16 cellular contexts compared by ENCODE assay signal in the genomic region with DNA sequence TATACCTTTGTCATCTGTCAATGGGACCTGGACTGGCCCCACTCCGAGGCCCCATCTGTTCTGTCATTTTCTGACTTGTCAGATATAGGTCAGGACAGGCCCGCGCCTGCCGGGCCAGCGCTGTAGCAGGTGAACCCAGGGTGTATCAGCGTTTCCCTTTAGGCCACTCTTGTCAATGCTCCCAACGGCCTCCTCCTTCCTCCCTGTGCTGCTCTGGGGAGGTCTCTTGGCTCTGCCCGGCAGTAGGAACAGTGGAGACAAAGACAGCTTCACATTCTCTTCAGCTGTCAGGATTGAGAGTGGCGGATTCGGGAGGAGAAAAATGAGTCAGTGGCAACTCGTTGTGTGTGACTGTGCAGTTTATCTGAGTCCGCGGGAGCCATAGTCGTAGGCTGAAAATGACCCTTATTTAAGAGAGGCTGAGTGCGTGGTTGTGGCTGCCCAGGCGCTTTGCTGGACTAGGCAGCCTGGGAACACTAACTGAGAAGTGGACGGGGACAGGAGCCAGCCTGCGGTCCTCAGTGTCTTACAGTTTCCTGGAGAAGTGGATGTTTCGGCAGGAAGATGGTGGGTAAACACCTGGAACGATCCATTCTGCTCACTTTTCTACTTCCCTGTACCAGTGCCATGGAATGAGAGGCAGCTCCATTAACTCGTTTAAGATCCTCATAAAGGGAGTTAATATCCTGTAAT.
DNase-seq lines count a peak whose midpoint lies in the region; ATAC-seq, FAIRE-seq and TF ChIP-seq lines count a peak whose summit lies in the region.
"Had no signal": no experiment of that assay in that cellular context is flagged by ENCODE, and none has a peak within 500 bp of the region (broad histone marks: within the 10 kb centered on the region; RNA-seq: fewer than 3 reads in every experiment).

No MANE protein-coding gene starts in this region.

- TF ChIP-seq POLR2A in K562 (conservative IDR thresholded peaks at IDR 0.05) (no peak), prostate gland (IDR thresholded peaks at IDR 0.05) (no peak)

- in situ Hi-C loops in K562 (cut with MboI): no loop called here

- POLR2A ChIA-PET in K562 (lab: Yijun Ruan, JAX): no interaction called here

- 30% methylated on average over 21 of the region's 21 CpGs for WGBS in K562 (ENCODE audit: insufficient coverage, low coverage, missing lambda C conversion rate)
- WGBS in prostate gland: 51% methylated on average over 21 of the region's 21 CpGs

- H3K27ac ChIP-seq in K562 (ENCODE audit: extremely low read depth, low read depth, low read length) (peak overlapping the region; percentile 5; the same call in 1 of the 3 replicates), prostate gland (no peak overlapping the region), colonic mucosa (no peak overlapping the region)

- peak overlapping the region; percentile 75 for H2AFZ ChIP-seq in K562 (ENCODE audit: low read depth, low read length)

- no peak for TF ChIP-seq EP300 in K562 (IDR thresholded peaks at IDR 0.05; ENCODE audit: low read length)

- DNase-seq in NCI-H2029 (lab: John Stamatoyannopoulos, UW) (peak; percentile 37), K562 (ENCODE audit: extremely low read depth in 1 of 4, low spot score in 3 of 4) (peak in 2 of 4 experiments; percentile 14 to 24), islet precursor cell (peak; percentile 72), putamen (ENCODE audit: low spot score) (peak; percentile 80), NOMO-1 treated with dmso at 0.1 percent for 144 hours (lab: John Stamatoyannopoulos, UW; ENCODE audit: unreplicated experiment) (no peak), prostate gland (ENCODE audit: low spot score) (no peak), NCI-H1417 treated with DMSO at 0.1 percent for 48 hours (lab: John Stamatoyannopoulos, UW) (no peak), colonic mucosa (no peak)
- DNase-seq: activated T-cell treated with anti-CD3 and anti-CD28 coated beads, Interleukin-2, amount 50 U/mL, for 48 hours; aorta; retina; stimulated activated CD4-positive, alpha-beta T cell treated with anti-CD3 and anti-CD28 coated beads, Interleukin-2, amount 100 ng/mL, for 48 hours; T-cell had no signal

- H3K4me1 ChIP-seq in K562 (replicated peaks in 1 of 2; ENCODE audit: control insufficient read depth in 2 of 2, insufficient read depth in 2 of 2, low read length in 2 of 2) (peaks cover 0 to 4% of the 10 kb centered on the region in 2 experiments; a peak in 2 of 5 replicates), prostate gland (replicated peaks) (no peaks in the 10 kb centered on the region), colonic mucosa (no peaks in the 10 kb centered on the region)

- H3K9me3 ChIP-seq in K562 (replicated peaks; ENCODE audit: control insufficient read depth, insufficient read depth, low read depth, low read length) (no peaks in the 10 kb centered on the region), prostate gland (no peaks in the 10 kb centered on the region), colonic mucosa (no peaks in the 10 kb centered on the region)

- no peak overlapping the region for H3K4me3 ChIP-seq in K562
- H3K4me3 ChIP-seq in prostate gland: no peak overlapping the region
- H3K4me3 ChIP-seq in colonic mucosa: no peak overlapping the region

- H3K36me3 ChIP-seq in K562 (ENCODE audit: control insufficient read depth, insufficient read depth, low read length): no peaks in the 10 kb centered on the region
- H3K36me3 ChIP-seq in prostate gland: no peaks in the 10 kb centered on the region
- H3K36me3 ChIP-seq in colonic mucosa: peaks cover 18% of the 10 kb centered on the region

- H3K27me3 ChIP-seq in K562 (ENCODE audit: control insufficient read depth in 2 of 2, insufficient read depth in 2 of 2, low read length in 2 of 2): no peaks in the 10 kb centered on the region
- H3K27me3 ChIP-seq in prostate gland (replicated peaks; ENCODE audit: insufficient read depth): peaks cover 3% of the 10 kb centered on the region
- no peaks in the 10 kb centered on the region for H3K27me3 ChIP-seq in colonic mucosa

- intact Hi-C loops in K562 (cut with micrococcal nuclease): no loop called here
- intact Hi-C loops in prostate gland (cut with DNase I): no loop called here
- intact Hi-C loops in colonic mucosa (cut with DNase I): loop anchor here (10.0 kb wide), 1 partner anchor 46 kb away; no protein-coding TSS in a partner anchor

- H3K79me2 ChIP-seq in K562 (ENCODE audit: control insufficient read depth, insufficient read depth, low read length): no peaks in the 10 kb centered on the region

- no peaks in the 10 kb centered on the region for H3K9me1 ChIP-seq in K562 (ENCODE audit: control insufficient read depth, insufficient read depth, low read length)

- no peak for TF ChIP-seq CTCF in K562 (IDR thresholded peaks at IDR 0.05 in 2 of 3, conservative IDR thresholded peaks at IDR 0.05 in 1 of 3; ENCODE audit: insufficient read depth in 2 of 3, low read depth in 1 of 3, low read length in 3 of 3)
- TF ChIP-seq CTCF in prostate gland (IDR thresholded peaks at IDR 0.05): no peak
- TF ChIP-seq CTCF in colonic mucosa (IDR thresholded peaks at IDR 0.05): no peak

- H3K9ac ChIP-seq in K562 (ENCODE audit: insufficient read depth in 1 of 2, low read depth in 2 of 2, low read length in 2 of 2): no peak overlapping the region; a peak in 1 of 4 replicates
- H3K9ac ChIP-seq in colonic mucosa (ENCODE audit: low read depth in 2 of 2, low read length in 2 of 2): no peak overlapping the region

- H3K4me2 ChIP-seq in K562 (ENCODE audit: insufficient read depth, low read length): peak overlapping the region; percentile 36

- BruUV-seq in K562 (replicated peaks; lab: Mats Ljungman, UMichigan): no TSS peak

- CTCF ChIA-PET in K562 (lab: Yijun Ruan, JAX; ENCODE audit: low intra/inter-chr PET ratio): no interaction called here

- TF ChIP-seq RAD21 in K562 (CRISPR knock-in tag; conservative IDR thresholded peaks at IDR 0.05 in 1 of 2, IDR thresholded peaks at IDR 0.05 in 1 of 2): no peak

- ATAC-seq in K562: peak; percentile 76
- ATAC-seq: T-cell had no signal

- H4K20me1 ChIP-seq in K562 (replicated peaks; ENCODE audit: control insufficient read depth, insufficient read depth, low read length): no peaks in the 10 kb centered on the region

- FAIRE-seq in K562 (lab: Jason Lieb, UNC): peak; percentile 54
- FAIRE-seq: endothelial cell of umbilical vein, G401.6, H1 had no signal

TF ChIP-seq in K562, 482 proteins besides CTCF, POLR2A, EP300 and RAD21 (continues in another document):
- TF ChIP-seq MAFK (IDR thresholded peaks at IDR 0.05; ENCODE audit: low read length) (peak; percentile 7; the same call in 1 of the 2 replicates), YY1 (IDR thresholded peaks at IDR 0.05; ENCODE audit: borderline replicate concordance in 1 of 3, control insufficient read depth in 1 of 3, extremely low read depth in 1 of 3, insufficient read depth in 3 of 3, insufficient read length in 1 of 3, insufficient replicate concordance in 2 of 3, low read depth in 1 of 3, low read length in 2 of 3) (peak in 1 of 3 experiments; percentile 17), FOSL1 (tag; conservative IDR thresholded peaks at IDR 0.05) (peak; percentile 83), ZNF589 (CRISPR knock-in tag; IDR thresholded peaks at IDR 0.05; ENCODE audit: low read depth) (0 out of 2 replicates have a peak, but pooled peaks have one; percentile 50), NFE2L1 (tag; IDR thresholded peaks at IDR 0.05; ENCODE audit: borderline replicate concordance, low read depth) (peak; percentile 49; the same call in 1 of the 2 replicates), PRDM10 (IDR thresholded peaks at IDR 0.05; ENCODE audit: partially characterized antibody) (peak; percentile 41), ETV1 (tag; conservative IDR thresholded peaks at IDR 0.05; ENCODE audit: low read depth) (no peak), C11orf30 (IDR thresholded peaks at IDR 0.05; ENCODE audit: low read depth) (peak; percentile 34; the same call in 1 of the 2 replicates), GATA2 (CRISPR knock-in tag; IDR thresholded peaks at IDR 0.05) (no peak)
- TF ChIP-seq, protein P1, sequence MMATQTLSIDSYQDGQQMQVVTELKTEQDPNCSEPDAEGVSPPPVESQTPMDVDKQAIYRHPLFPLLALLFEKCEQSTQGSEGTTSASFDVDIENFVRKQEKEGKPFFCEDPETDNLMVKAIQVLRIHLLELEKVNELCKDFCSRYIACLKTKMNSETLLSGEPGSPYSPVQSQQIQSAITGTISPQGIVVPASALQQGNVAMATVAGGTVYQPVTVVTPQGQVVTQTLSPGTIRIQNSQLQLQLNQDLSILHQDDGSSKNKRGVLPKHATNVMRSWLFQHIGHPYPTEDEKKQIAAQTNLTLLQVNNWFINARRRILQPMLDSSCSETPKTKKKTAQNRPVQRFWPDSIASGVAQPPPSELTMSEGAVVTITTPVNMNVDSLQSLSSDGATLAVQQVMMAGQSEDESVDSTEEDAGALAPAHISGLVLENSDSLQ (IDR thresholded peaks at IDR 0.05): 0 out of 2 replicates have a peak, but pooled peaks have one; percentile 29

Comparison
In these comparisons a context has a peak if more than half of its experiments do, and no peak if none do; other contexts are left out.
1. DNase-seq: peak in NCI-H2029 (single experiment), islet precursor cell (single experiment) and putamen (single experiment); none in NOMO-1 treated with dmso at 0.1 percent for 144 hours (single experiment), prostate gland (single experiment), NCI-H1417 treated with DMSO at 0.1 percent for 48 hours (single experiment) and colonic mucosa (single experiment).